8 cellular contexts compared by ENCODE assay signal in the genomic region with DNA sequence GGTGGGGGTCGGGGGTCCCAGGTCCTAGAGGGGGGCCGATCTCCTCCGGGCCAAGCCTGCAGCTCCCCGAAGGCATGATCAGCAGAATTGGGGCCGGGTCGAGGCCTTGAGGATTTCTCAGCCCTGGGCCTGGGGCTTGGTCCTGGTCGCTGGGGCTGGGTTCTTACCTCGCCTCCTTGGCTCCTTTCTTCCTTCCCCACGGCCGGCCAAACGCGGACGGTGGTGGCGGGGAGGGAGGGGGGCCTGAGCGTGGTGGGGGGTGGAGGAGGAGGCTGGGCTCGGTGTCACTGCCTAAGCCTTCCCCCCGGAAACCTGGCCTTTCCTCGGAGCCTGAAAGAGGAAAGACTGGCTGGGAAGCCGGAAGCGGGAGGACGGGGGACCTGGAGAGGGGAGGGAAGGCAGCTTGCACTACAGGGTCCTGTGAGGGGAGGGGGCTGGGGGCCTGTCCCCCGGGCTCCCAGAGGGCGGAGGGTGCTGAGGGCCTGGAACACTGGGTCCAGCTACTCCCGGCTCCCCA. TPM values are rescaled to one million over a fixed set of nuclear protein-coding genes. Genes with fewer than 3 reads are reported as not detected.
A peak's percentile ranks its signal among the peaks of the same experiment; 100 is the strongest.
DNase-seq lines count a peak whose midpoint lies in the region; ATAC-seq and TF ChIP-seq lines count a peak whose summit lies in the region.

A gene with protein sequence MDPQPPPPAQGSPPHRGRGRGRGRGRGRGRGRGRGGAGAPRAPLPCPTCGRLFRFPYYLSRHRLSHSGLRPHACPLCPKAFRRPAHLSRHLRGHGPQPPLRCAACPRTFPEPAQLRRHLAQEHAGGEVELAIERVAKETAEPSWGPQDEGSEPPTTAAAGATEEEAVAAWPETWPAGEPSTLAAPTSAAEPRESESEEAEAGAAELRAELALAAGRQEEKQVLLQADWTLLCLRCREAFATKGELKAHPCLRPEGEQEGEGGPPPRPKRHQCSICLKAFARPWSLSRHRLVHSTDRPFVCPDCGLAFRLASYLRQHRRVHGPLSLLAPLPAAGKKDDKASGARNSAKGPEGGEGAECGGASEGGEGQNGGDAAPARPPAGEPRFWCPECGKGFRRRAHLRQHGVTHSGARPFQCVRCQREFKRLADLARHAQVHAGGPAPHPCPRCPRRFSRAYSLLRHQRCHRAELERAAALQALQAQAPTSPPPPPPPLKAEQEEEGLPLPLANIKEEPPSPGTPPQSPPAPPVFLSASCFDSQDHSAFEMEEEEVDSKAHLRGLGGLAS (minus strand): TSS at position 221 of the 517 bp plus-strand sequence. CDS start 1,209 bp downstream, outside the sequence.

- H3K36me3 Mint-ChIP-seq in progenitor cell of endocrine pancreas (ENCODE audit: insufficient read depth) (peaks cover 17% of the 10 kb centered on the region), type B pancreatic cell (peaks cover 12% of the 10 kb centered on the region)

- peak within 1 kb of the TSS; percentile 94 for H3K27ac Mint-ChIP-seq in progenitor cell of endocrine pancreas
- H3K27ac Mint-ChIP-seq in type B pancreatic cell: peak within 1 kb of the TSS; percentile 83

- H3K27ac ChIP-seq in 22Rv1: peak within 1 kb of the TSS; percentile 92

- peaks cover 25% of the 10 kb centered on the region for H3K4me1 Mint-ChIP-seq in progenitor cell of endocrine pancreas (ENCODE audit: low read depth)
- peaks cover 28% of the 10 kb centered on the region for H3K4me1 Mint-ChIP-seq in type B pancreatic cell (ENCODE audit: unreplicated experiment)

- intact Hi-C loops in left ventricle myocardium superior (cut with micrococcal nuclease): loop anchor here (2.0 kb wide), 1 partner anchor 34 kb away; no protein-coding TSS in a partner anchor

- H3K4me3 Mint-ChIP-seq in progenitor cell of endocrine pancreas (ENCODE audit: low read depth): peak within 1 kb of the TSS; percentile 92
- peak within 1 kb of the TSS; percentile 94 for H3K4me3 Mint-ChIP-seq in type B pancreatic cell

- H3K27me3 Mint-ChIP-seq in progenitor cell of endocrine pancreas: no peaks in the 10 kb centered on the region
- no peaks in the 10 kb centered on the region for H3K27me3 Mint-ChIP-seq in type B pancreatic cell

- H3K9me3 Mint-ChIP-seq in progenitor cell of endocrine pancreas (ENCODE audit: low read depth) (no peaks in the 10 kb centered on the region), type B pancreatic cell (no peaks in the 10 kb centered on the region)

- TF ChIP-seq POLR2A in GM18951 (IDR thresholded peaks at IDR 0.05; ENCODE audit: extremely low read depth, insufficient read depth, insufficient read length): peak; percentile 62

- DNase-seq in NCI-H1436 (lab: John Stamatoyannopoulos, UW) (peak; percentile 91), T follicular helper cell (ENCODE audit: low read depth) (peak; percentile 58), amygdala (lab: John Stamatoyannopoulos, UW) (peak; percentile 7 to 93 (median 83)), left ventricle myocardium superior (peak; percentile 89), progenitor cell of endocrine pancreas (ENCODE audit: low spot score, unreplicated experiment) (peak; percentile 77), type B pancreatic cell (ENCODE audit: extremely low spot score, unreplicated experiment) (peak; percentile 91)

- ATAC-seq in left ventricle myocardium superior: peak; percentile 89

- TF ChIP-seq CTCF in 22Rv1 (IDR thresholded peaks at IDR 0.05) (no peak), progenitor cell of endocrine pancreas (IDR thresholded peaks at IDR 0.05; ENCODE audit: unreplicated experiment) (no peak), type B pancreatic cell (conservative IDR thresholded peaks at IDR 0.05) (no peak)

- in situ Hi-C loops in GM18951 (cut with MboI; ENCODE audit: low sequenced_read_pairs, unreplicated experiment): no loop called here

RNA-seq across cellular contexts. Expression of the gene that starts here (rescaled TPM):
- total RNA-seq in left ventricle myocardium superior (14.7 TPM), progenitor cell of endocrine pancreas (26.6 and 29.1 TPM in 2 replicates), type B pancreatic cell (ENCODE audit: low replicate concordance) (21.1 and 23.9 TPM in 2 replicates)

Comparison
In these comparisons a context has a peak if more than half of its experiments do, and no peak if none do; other contexts are left out.
1. Peak in every context shown above with its lines: DNase-seq, ATAC-seq and H3K27ac ChIP-seq.